Comparison of ENCODE assay signal across 9 cellular contexts in the genomic region with DNA sequence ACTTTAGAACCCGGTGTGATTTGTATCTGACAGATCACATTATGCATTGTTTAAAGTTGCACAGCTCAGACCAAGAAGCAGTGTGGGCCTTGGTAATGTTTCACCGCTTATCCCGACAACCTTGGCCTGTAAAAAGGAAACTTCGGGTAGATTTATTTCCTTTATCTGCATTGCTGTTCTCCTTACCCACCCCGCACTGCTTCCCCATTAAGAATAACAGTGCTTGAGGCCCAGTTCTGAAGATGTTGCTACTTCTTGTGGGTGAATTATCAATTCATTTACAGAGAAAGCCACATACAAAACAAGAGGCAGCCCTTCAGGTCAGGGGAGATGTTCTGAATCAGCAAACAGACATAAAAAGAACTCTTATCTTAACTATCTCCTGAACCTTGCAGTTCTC. TPM values are rescaled to one million over a fixed set of nuclear protein-coding genes. Genes with fewer than 3 reads are reported as not detected.
A peak's percentile ranks its signal among the peaks of the same experiment; 100 is the strongest.
DNase-seq lines count a peak whose midpoint lies in the region; ATAC-seq lines count a peak whose summit lies in the region.
"Had no signal": no experiment of that assay in that cellular context is flagged by ENCODE, and none has a peak within 500 bp of the region (broad histone marks: within the 10 kb centered on the region; RNA-seq: fewer than 3 reads in every experiment).

No MANE protein-coding gene starts in this region.

- no peaks in the 10 kb centered on the region for H3K9me3 Mint-ChIP-seq in activated CD4-positive, alpha-beta T cell treated with anti-CD3 and anti-CD28 coated beads, Interleukin-2, amount 10 ng/mL, durations not matched to agents 24 days and 14 days
- no peaks in the 10 kb centered on the region for H3K9me3 Mint-ChIP-seq in stimulated activated naive CD8-positive, alpha-beta T cell treated with anti-CD3 and anti-CD28 coated beads, Interleukin-15, Interleukin-2, amounts not matched to agents 100 ng/mL and 50 ng/mL, for 24 hours

- peak overlapping the region; percentile 78 for H3K4me3 Mint-ChIP-seq in activated CD4-positive, alpha-beta T cell treated with anti-CD3 and anti-CD28 coated beads, Interleukin-2, amount 10 ng/mL, durations not matched to agents 24 days and 14 days
- H3K4me3 Mint-ChIP-seq in stimulated activated naive CD8-positive, alpha-beta T cell treated with anti-CD3 and anti-CD28 coated beads, Interleukin-15, Interleukin-2, amounts not matched to agents 100 ng/mL and 50 ng/mL, for 24 hours: peak overlapping the region; percentile 66

- peak overlapping the region; percentile 86 for H3K27ac Mint-ChIP-seq in activated CD4-positive, alpha-beta T cell treated with anti-CD3 and anti-CD28 coated beads, Interleukin-2, amount 10 ng/mL, durations not matched to agents 24 days and 14 days
- H3K27ac Mint-ChIP-seq in stimulated activated naive CD8-positive, alpha-beta T cell treated with anti-CD3 and anti-CD28 coated beads, Interleukin-15, Interleukin-2, amounts not matched to agents 100 ng/mL and 50 ng/mL, for 24 hours: peak overlapping the region; percentile 84

- peak; percentile 60 for ATAC-seq in HG03159 (IDR thresholded peaks at IDR 0.05; ENCODE audit: unreplicated experiment)

- peak overlapping the region; percentile 56 for H3K27ac ChIP-seq in caudate nucleus (ENCODE audit: low read depth, low read length)

- intact Hi-C loops in activated CD4-positive, alpha-beta T cell treated with anti-CD3 and anti-CD28 coated beads, Interleukin-2, amount 10 ng/mL, durations not matched to agents 24 days and 14 days (cut with micrococcal nuclease): loop anchor here (1.0 to 10.0 kb wide), 4 partner anchors 8 to 219 kb away; partner anchors contain the start of gene SMARCA2

- peaks cover 85% of the 10 kb centered on the region for H3K4me1 Mint-ChIP-seq in activated CD4-positive, alpha-beta T cell treated with anti-CD3 and anti-CD28 coated beads, Interleukin-2, amount 10 ng/mL, durations not matched to agents 24 days and 14 days
- peaks cover 96% of the 10 kb centered on the region for H3K4me1 Mint-ChIP-seq in stimulated activated naive CD8-positive, alpha-beta T cell treated with anti-CD3 and anti-CD28 coated beads, Interleukin-15, Interleukin-2, amounts not matched to agents 100 ng/mL and 50 ng/mL, for 24 hours (ENCODE audit: low read depth)

- peaks cover 12% of the 10 kb centered on the region for H3K36me3 Mint-ChIP-seq in activated CD4-positive, alpha-beta T cell treated with anti-CD3 and anti-CD28 coated beads, Interleukin-2, amount 10 ng/mL, durations not matched to agents 24 days and 14 days (ENCODE audit: low read depth)
- H3K36me3 Mint-ChIP-seq in stimulated activated naive CD8-positive, alpha-beta T cell treated with anti-CD3 and anti-CD28 coated beads, Interleukin-15, Interleukin-2, amounts not matched to agents 100 ng/mL and 50 ng/mL, for 24 hours (ENCODE audit: low read depth): peaks cover 12% of the 10 kb centered on the region

- DNase-seq in activated CD4-positive, alpha-beta T cell treated with anti-CD3 and anti-CD28 coated beads, Interleukin-2, amount 10 ng/mL, durations not matched to agents 24 days and 14 days: peak; percentile 67
- no peak for DNase-seq in activated CD4-positive, alpha-beta T cell treated with anti-CD3 and anti-CD28 coated beads, Interleukin-2, amount 50 U/mL, for 4 hours
- DNase-seq in caudate nucleus (lab: John Stamatoyannopoulos, UW) (no peak), iPS-NIHi11 (ENCODE audit: low spot score) (no peak), DMS79 (lab: John Stamatoyannopoulos, UW) (no peak), D341Med (ENCODE audit: low spot score) (no peak)
- DNase-seq: stimulated activated naive CD4-positive, alpha-beta T cell treated with Interleukin-2 at 50 U/mL for 16 hours had no signal

- no peaks in the 10 kb centered on the region for H3K27me3 Mint-ChIP-seq in activated CD4-positive, alpha-beta T cell treated with anti-CD3 and anti-CD28 coated beads, Interleukin-2, amount 10 ng/mL, durations not matched to agents 24 days and 14 days
- no peaks in the 10 kb centered on the region for H3K27me3 Mint-ChIP-seq in stimulated activated naive CD8-positive, alpha-beta T cell treated with anti-CD3 and anti-CD28 coated beads, Interleukin-15, Interleukin-2, amounts not matched to agents 100 ng/mL and 50 ng/mL, for 24 hours

RNA-seq across cellular contexts. Expression of gene SMARCA2, which starts 8.4 kb away (rescaled TPM):
- 91.4 and 100.0 TPM in 2 replicates for total RNA-seq in activated CD4-positive, alpha-beta T cell treated with anti-CD3 and anti-CD28 coated beads, Interleukin-2, amount 10 ng/mL, durations not matched to agents 24 days and 14 days
